12 cellular contexts compared by ENCODE assay signal in the genomic region with DNA sequence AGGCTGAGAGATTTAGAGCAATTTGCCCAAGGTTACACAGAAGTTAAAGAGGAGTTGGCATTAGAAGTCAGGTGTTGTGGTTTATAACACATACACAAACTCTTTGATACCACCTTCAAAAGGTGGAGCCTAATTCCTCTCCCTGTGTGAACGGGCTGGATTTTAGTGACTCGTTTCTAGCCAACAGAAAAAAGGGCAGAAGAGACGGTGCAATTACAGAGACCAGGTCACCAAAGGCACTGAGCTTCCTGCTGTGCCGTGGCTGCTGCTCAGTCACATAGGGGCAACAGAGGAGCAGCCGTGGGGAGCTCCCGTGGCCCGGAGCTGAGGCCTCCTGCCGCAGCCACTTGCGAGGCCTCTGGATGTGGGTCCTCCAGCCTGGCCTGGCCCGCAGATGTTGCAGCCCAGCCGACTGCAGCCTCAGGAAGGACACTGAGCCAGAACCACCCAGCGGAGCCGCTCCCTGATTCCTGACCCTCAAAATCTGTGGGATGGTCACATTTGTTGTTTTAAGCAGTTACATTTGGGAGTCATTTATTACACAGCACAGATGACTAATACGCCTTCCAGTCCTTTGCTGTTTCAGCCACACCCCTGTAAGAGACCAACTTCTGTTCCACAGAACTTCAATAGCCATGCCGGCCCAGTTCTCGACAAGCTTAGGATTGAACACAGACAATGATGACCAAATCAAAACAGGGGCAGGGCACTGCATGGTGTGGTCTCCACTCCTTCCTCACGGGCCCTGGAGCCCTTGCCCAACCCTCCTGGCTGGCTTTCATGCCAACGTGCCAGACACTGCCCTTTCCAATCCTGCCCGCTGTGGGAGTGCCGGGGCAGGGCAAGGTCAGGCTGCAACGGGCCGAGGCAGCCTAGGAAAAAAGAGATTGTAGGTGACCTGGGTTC. TPM values are rescaled to one million over a fixed set of nuclear protein-coding genes. Genes with fewer than 3 reads are reported as not detected.
DNase-seq lines count a peak whose midpoint lies in the region; ATAC-seq and TF ChIP-seq lines count a peak whose summit lies in the region.
"Had no signal": no experiment of that assay in that cellular context is flagged by ENCODE, and none has a peak within 500 bp of the region (broad histone marks: within the 10 kb centered on the region; RNA-seq: fewer than 3 reads in every experiment).

No MANE protein-coding gene starts in this region.

- H3K4me3 ChIP-seq in AG10803 (ENCODE audit: low read length) (no peak overlapping the region), HEK293 (ENCODE audit: low read depth, low read length) (no peak overlapping the region), colonic mucosa (no peak overlapping the region)
- H3K4me3 ChIP-seq: HAP-1 had no signal

- H3K4me1 ChIP-seq in HEK293 (ENCODE audit: control insufficient read depth, insufficient read depth, low read length) (peaks cover 2% of the 10 kb centered on the region), colonic mucosa (peaks cover 23% of the 10 kb centered on the region)
- H3K4me1 ChIP-seq: HAP-1 had no signal

- POLR2A ChIA-PET in HEK293 (lab: Yijun Ruan, JAX), result no interaction called here

- intact Hi-C loops in colonic mucosa (cut with DNase I), result no loop called here

- H3K27ac ChIP-seq in HEK293 (ENCODE audit: extremely low read depth, low read depth, low read length) (no peak overlapping the region), colonic mucosa (peak overlapping the region; percentile 87)

- H3K36me3 ChIP-seq in HEK293 (ENCODE audit: control insufficient read depth in 2 of 2, insufficient read depth in 1 of 2, low read length in 2 of 2) (no peaks in the 10 kb centered on the region), colonic mucosa (no peaks in the 10 kb centered on the region)
- H3K36me3 ChIP-seq: HAP-1 had no signal

- H3K9me3 ChIP-seq in HEK293 (ENCODE audit: control insufficient read depth, insufficient read depth, low read depth, low read length) (no peaks in the 10 kb centered on the region), colonic mucosa (no peaks in the 10 kb centered on the region)
- H3K9me3 ChIP-seq: HAP-1 had no signal

- no peaks in the 10 kb centered on the region for H3K27me3 ChIP-seq in colonic mucosa

- peak; percentile 92 for ATAC-seq in left lobe of liver
- ATAC-seq in GM21529 (IDR thresholded peaks at IDR 0.05; ENCODE audit: unreplicated experiment), result no peak

- DNase-seq in AG10803 (ENCODE audit: low read depth), result peak; percentile 45
- peak; percentile 86 for DNase-seq in colonic mucosa
- peak; percentile 75 for DNase-seq in left lobe of liver (ENCODE audit: low spot score)
- DNase-seq in stimulated activated naive CD4-positive, alpha-beta T cell treated with Interleukin-2 at 50 U/mL for 16 hours (lab: John Stamatoyannopoulos, UW), result no peak
- no peak for DNase-seq in Ammon's horn (ENCODE audit: low spot score)
- no peak for DNase-seq in NOMO-1 treated with dmso at 0.1 percent for 144 hours (lab: John Stamatoyannopoulos, UW; ENCODE audit: unreplicated experiment)
- DNase-seq: activated CD8-positive, alpha-beta memory T cell treated with anti-CD3 and anti-CD28 coated beads, Interleukin-2, amount 50 U/mL, for 48 hours; OCI-M1; T-helper 9 cell had no signal

- CTCF ChIA-PET in HEK293 (lab: Yijun Ruan, JAX), result interaction anchor here (0.9 kb wide), 1 partner anchor 43 kb away, joined by 5 read pairs; no protein-coding TSS in a partner anchor

- peak overlapping the region; percentile 36 to 56 for H3K9ac ChIP-seq in colonic mucosa (ENCODE audit: low read depth in 2 of 2, low read length in 2 of 2)

- no peak for TF ChIP-seq CTCF in AG10803 (conservative IDR thresholded peaks at IDR 0.05; ENCODE audit: low read length)
- TF ChIP-seq CTCF in HEK293 (tag by site-specific recombination; IDR thresholded peaks at IDR 0.05), result no peak
- no peak for TF ChIP-seq CTCF in colonic mucosa (IDR thresholded peaks at IDR 0.05)

TF ChIP-seq in HEK293, 187 proteins besides CTCF, POLR2A, EP300 and RAD21:
- TF ChIP-seq KLF9 (tag by site-specific recombination; IDR thresholded peaks at IDR 0.05; ENCODE audit: low read depth) (no peak), ZBTB7A (tag by site-specific recombination; IDR thresholded peaks at IDR 0.05; ENCODE audit: low read depth) (no peak), ZNF24 (tag by site-specific recombination; IDR thresholded peaks at IDR 0.05) (no peak), ZIC2 (tag by site-specific recombination; IDR thresholded peaks at IDR 0.05) (peak; percentile 22; the same call in 1 of the 2 replicates), ZNF266 (tag by site-specific recombination; IDR thresholded peaks at IDR 0.05; ENCODE audit: low read depth) (no peak), ZNF585B (tag by site-specific recombination; IDR thresholded peaks at IDR 0.05) (no peak), ZNF837 (tag by site-specific recombination; IDR thresholded peaks at IDR 0.05) (no peak), ZNF19 (tag by site-specific recombination; IDR thresholded peaks at IDR 0.05; ENCODE audit: low read depth) (no peak), ZNF341 (tag by site-specific recombination; IDR thresholded peaks at IDR 0.05; ENCODE audit: low read depth) (0 out of 2 replicates have a peak, but pooled peaks have one; percentile 17), MEIS1 (CRISPR knock-in tag; IDR thresholded peaks at IDR 0.05; ENCODE audit: borderline replicate concordance) (no peak), SP2 (tag by site-specific recombination; IDR thresholded peaks at IDR 0.05) (no peak), ZNF239 (tag by site-specific recombination; IDR thresholded peaks at IDR 0.05) (no peak)
- TF ChIP-seq, protein P1, sequence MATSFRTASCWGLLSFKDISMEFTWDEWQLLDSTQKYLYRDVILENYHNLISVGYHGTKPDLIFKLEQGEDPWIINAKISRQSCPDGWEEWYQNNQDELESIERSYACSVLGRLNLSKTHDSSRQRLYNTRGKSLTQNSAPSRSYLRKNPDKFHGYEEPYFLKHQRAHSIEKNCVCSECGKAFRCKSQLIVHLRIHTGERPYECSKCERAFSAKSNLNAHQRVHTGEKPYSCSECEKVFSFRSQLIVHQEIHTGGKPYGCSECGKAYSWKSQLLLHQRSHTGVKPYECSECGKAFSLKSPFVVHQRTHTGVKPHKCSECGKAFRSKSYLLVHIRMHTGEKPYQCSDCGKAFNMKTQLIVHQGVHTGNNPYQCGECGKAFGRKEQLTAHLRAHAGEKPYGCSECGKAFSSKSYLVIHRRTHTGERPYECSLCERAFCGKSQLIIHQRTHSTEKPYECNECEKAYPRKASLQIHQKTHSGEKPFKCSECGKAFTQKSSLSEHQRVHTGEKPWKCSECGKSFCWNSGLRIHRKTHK (tag by site-specific recombination; IDR thresholded peaks at IDR 0.05), result no peak

RNA-seq across cellular contexts. Expression of a gene that starts 17.1 kb away (rescaled TPM):
- total RNA-seq in colonic mucosa, result 1 to 10 TPM in 1 of 2 donors, under 1 TPM in 1; 0.69 to 1.1 TPM
- 1.8 TPM for total RNA-seq in left lobe of liver

Comparison
In these comparisons a context has a peak if more than half of its experiments do, and no peak if none do; other contexts are left out.
1. DNase-seq: peak in AG10803 (single experiment), colonic mucosa (single experiment) and left lobe of liver (single experiment); none in stimulated activated naive CD4-positive, alpha-beta T cell treated with Interleukin-2 at 50 U/mL for 16 hours (single experiment), Ammon's horn (single experiment) and NOMO-1 treated with dmso at 0.1 percent for 144 hours (single experiment).